1 cellular context compared by ENCODE assay signal in the genomic region with DNA sequence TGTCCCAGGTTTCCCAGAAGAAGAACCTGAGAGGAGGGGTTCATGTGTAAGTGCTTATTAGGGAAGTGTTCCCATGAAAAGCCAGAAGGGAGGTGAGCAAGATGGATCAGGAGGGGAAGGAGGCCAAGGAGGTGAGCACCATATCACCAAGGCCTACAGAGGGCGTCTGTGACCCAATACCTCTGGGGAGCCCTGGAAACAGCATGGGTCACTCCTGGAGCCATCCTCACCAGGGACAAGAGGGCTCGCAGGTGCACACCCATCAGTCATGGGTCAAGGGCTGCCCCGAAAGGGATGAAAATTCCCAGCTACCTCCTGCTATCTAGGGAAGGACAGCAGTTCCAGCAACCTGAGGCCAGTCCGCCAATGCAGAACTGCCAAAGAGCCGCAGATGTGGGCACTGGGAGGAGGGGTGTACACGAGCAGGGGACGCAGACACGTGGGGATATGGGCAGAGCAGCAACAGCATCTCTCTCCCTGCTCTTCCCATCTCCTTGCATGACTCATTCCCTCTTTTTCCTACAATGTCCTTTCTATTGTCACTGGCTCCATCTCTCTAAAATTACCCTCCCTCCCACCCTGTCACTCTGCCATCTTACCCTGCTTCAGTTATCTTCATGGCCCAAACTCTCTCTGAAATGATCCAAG.
TF ChIP-seq lines count a peak whose summit lies in the region.

No MANE protein-coding gene starts in this region.

TF ChIP-seq in HCT116, 20 proteins besides CTCF, POLR2A, EP300 and RAD21 (continued from another document):
- TF ChIP-seq, protein P1, sequence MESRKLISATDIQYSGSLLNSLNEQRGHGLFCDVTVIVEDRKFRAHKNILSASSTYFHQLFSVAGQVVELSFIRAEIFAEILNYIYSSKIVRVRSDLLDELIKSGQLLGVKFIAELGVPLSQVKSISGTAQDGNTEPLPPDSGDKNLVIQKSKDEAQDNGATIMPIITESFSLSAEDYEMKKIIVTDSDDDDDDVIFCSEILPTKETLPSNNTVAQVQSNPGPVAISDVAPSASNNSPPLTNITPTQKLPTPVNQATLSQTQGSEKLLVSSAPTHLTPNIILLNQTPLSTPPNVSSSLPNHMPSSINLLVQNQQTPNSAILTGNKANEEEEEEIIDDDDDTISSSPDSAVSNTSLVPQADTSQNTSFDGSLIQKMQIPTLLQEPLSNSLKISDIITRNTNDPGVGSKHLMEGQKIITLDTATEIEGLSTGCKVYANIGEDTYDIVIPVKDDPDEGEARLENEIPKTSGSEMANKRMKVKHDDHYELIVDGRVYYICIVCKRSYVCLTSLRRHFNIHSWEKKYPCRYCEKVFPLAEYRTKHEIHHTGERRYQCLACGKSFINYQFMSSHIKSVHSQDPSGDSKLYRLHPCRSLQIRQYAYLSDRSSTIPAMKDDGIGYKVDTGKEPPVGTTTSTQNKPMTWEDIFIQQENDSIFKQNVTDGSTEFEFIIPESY (IDR thresholded peaks at IDR 0.05; ENCODE audit: extremely low read depth, insufficient replicate concordance, low read length) = no peak
- TF ChIP-seq FOSL1 (IDR thresholded peaks at IDR 0.05; ENCODE audit: low read depth) (no peak), CBX3 (IDR thresholded peaks at IDR 0.05; ENCODE audit: low read depth) (no peak), JUND (IDR thresholded peaks at IDR 0.05) (no peak), CEBPB (IDR thresholded peaks at IDR 0.05; ENCODE audit: low read depth) (no peak)
- TF ChIP-seq, protein P2, sequence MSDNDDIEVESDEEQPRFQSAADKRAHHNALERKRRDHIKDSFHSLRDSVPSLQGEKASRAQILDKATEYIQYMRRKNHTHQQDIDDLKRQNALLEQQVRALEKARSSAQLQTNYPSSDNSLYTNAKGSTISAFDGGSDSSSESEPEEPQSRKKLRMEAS (IDR thresholded peaks at IDR 0.05) = no peak
TF ChIP-seq in HCT116: peak in this region for 0.
